Comparison of ENCODE assay signal across 9 cellular contexts in the genomic region with DNA sequence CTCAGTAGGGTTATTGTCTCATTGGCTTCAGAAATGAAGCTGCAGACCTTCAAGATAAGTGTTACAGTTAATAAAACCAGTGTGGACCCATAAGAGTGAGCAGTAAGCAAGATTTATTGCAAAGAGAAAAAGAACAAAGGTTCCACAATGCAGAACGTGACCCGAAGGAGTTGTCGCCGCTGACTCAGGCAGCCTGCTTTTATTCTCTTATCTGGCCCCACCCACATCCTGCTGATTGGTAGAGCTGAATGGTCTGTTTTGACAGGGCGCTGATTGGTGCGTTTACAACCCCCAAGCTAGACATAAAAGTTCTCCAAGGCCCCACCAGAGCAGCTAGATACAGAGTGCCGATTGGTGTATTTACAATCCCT. TPM values are rescaled to one million over a fixed set of nuclear protein-coding genes. Genes with fewer than 3 reads are reported as not detected.
DNase-seq lines count a peak whose midpoint lies in the region; ATAC-seq, FAIRE-seq and TF ChIP-seq lines count a peak whose summit lies in the region.
"Not testable (repeated sequence)": the region's sequence is repeated elsewhere in the genome, so short reads cannot be mapped to it uniquely, and the experiment has no call there.
"Had no signal": no experiment of that assay in that cellular context is flagged by ENCODE, and none has a peak within 500 bp of the region (broad histone marks: within the 10 kb centered on the region; RNA-seq: fewer than 3 reads in every experiment).

No MANE protein-coding gene starts in this region.

- not testable (repeated sequence) for FAIRE-seq in HepG2 (lab: Jason Lieb, UNC)

- in situ Hi-C loops in HepG2 (cut with HindIII; ENCODE audit: extremely low pct_ligation_motif_present, low pct_unique_long_range_greater_than_20kb), result not testable (repeated sequence)

- H3K79me2 ChIP-seq in HepG2 (ENCODE audit: insufficient read depth, low read length), result not testable (repeated sequence)

- not testable (repeated sequence) for H3K27ac ChIP-seq in HepG2 (ENCODE audit: extremely low read length, insufficient read depth, low read length)

- not testable (repeated sequence) for TF ChIP-seq CTCF in endothelial cell (IDR thresholded peaks at IDR 0.05; ENCODE audit: unreplicated experiment); HepG2 (CRISPR knock-in tag; IDR thresholded peaks at IDR 0.05); progenitor cell of endocrine pancreas (IDR thresholded peaks at IDR 0.05; ENCODE audit: unreplicated experiment)

- BruUV-seq in HepG2 (replicated peaks; lab: Mats Ljungman, UMichigan), result not testable (repeated sequence)

- H3K36me3 Mint-ChIP-seq in T-helper 1 cell treated with Interleukin-12 subunit alpha and Interleukin-12 subunit beta and Interleukin-4 antibody, amounts not matched to agents 30 μg/mL and 1 μg/mL, for 36 hours (ENCODE audit: low read depth); activated CD4-positive, alpha-beta T cell treated with anti-CD3 and anti-CD28 coated beads, Interleukin-2, amount 10 ng/mL, durations not matched to agents 7 days and 5 days (ENCODE audit: low read depth); activated naive CD8-positive, alpha-beta T cell treated with anti-CD3 and anti-CD28 coated beads for 36 hours; endothelial cell (ENCODE audit: low read depth, unreplicated experiment); progenitor cell of endocrine pancreas (ENCODE audit: insufficient read depth): not testable (repeated sequence)
- H3K36me3 Mint-ChIP-seq in activated T-helper 2 cell treated with anti-CD3 and anti-CD28 coated beads, Interferon-gamma antibody, Interleukin-2, Interleukin-4, amounts not matched to agents 10 μg/mL and 5 μg/mL and 100 μg/mL, durations not matched to agents 14 hours and 24 hours and 36 hours (ENCODE audit: low read depth), result peaks cover 19% of the 10 kb centered on the region

- not testable (repeated sequence) for H3K27me3 Mint-ChIP-seq in T-helper 1 cell treated with Interleukin-12 subunit alpha and Interleukin-12 subunit beta and Interleukin-4 antibody, amounts not matched to agents 30 μg/mL and 1 μg/mL, for 36 hours (ENCODE audit: low read depth); activated CD4-positive, alpha-beta T cell treated with anti-CD3 and anti-CD28 coated beads, Interleukin-2, amount 10 ng/mL, durations not matched to agents 7 days and 5 days; activated T-helper 2 cell treated with anti-CD3 and anti-CD28 coated beads, Interferon-gamma antibody, Interleukin-2, Interleukin-4, amounts not matched to agents 10 μg/mL and 5 μg/mL and 100 μg/mL, durations not matched to agents 14 hours and 24 hours and 36 hours (ENCODE audit: low read depth); activated naive CD8-positive, alpha-beta T cell treated with anti-CD3 and anti-CD28 coated beads for 36 hours; endothelial cell (ENCODE audit: unreplicated experiment)
- H3K27me3 Mint-ChIP-seq in progenitor cell of endocrine pancreas, result peaks cover 11% of the 10 kb centered on the region

- POLR2A ChIA-PET in activated CD4-positive, alpha-beta T cell treated with anti-CD3 and anti-CD28 coated beads, Interleukin-2, amount 10 ng/mL, durations not matched to agents 7 days and 5 days (lab: Charles Lee), result interaction anchor here (0.8 kb wide), 1 partner anchor 19 kb away, joined by 5 read pairs; no protein-coding TSS in a partner anchor
- POLR2A ChIA-PET in HepG2 (lab: Yijun Ruan, JAX), result not testable (repeated sequence)

- not testable (repeated sequence) for H3K9me3 ChIP-seq in HepG2 (ENCODE audit: low read length)

- H4K20me1 ChIP-seq in HepG2 (ENCODE audit: insufficient read depth, low read length), result not testable (repeated sequence)

- H3K36me3 ChIP-seq in HepG2 (replicated peaks in 1 of 2; ENCODE audit: control insufficient read depth in 1 of 2, insufficient read depth in 2 of 2, low read length in 2 of 2), result not testable (repeated sequence)

- TF ChIP-seq RAD21 in HepG2 (CRISPR knock-in tag; IDR thresholded peaks at IDR 0.05), result not testable (repeated sequence)

- H3K9ac ChIP-seq in HepG2 (ENCODE audit: insufficient read depth, low read depth, low read length), result not testable (repeated sequence)

- not testable (repeated sequence) for TF ChIP-seq EP300 in HepG2 (IDR thresholded peaks at IDR 0.05; ENCODE audit: low read depth in 2 of 2, low read length in 2 of 2); HepG2 (CRISPR knock-in tag; IDR thresholded peaks at IDR 0.05; ENCODE audit: borderline replicate concordance)

- intact Hi-C loops in activated T-helper 2 cell treated with anti-CD3 and anti-CD28 coated beads, Interferon-gamma antibody, Interleukin-2, Interleukin-4, amounts not matched to agents 10 μg/mL and 5 μg/mL and 100 μg/mL, durations not matched to agents 14 hours and 24 hours and 36 hours (cut with micrococcal nuclease); HepG2 (cut with micrococcal nuclease; ENCODE audit: unreplicated experiment): not testable (repeated sequence)

- H3K4me3 ChIP-seq in HepG2 (replicated peaks in 1 of 3; ENCODE audit: insufficient read depth in 1 of 3, low read depth in 2 of 3, low read length in 3 of 3), result not testable (repeated sequence)

- peaks cover 36% of the 10 kb centered on the region for H3K4me1 Mint-ChIP-seq in T-helper 1 cell treated with Interleukin-12 subunit alpha and Interleukin-12 subunit beta and Interleukin-4 antibody, amounts not matched to agents 30 μg/mL and 1 μg/mL, for 36 hours (ENCODE audit: low read depth)
- H3K4me1 Mint-ChIP-seq in activated CD4-positive, alpha-beta T cell treated with anti-CD3 and anti-CD28 coated beads, Interleukin-2, amount 10 ng/mL, durations not matched to agents 7 days and 5 days, result peaks cover 45% of the 10 kb centered on the region
- peaks cover 48% of the 10 kb centered on the region for H3K4me1 Mint-ChIP-seq in activated T-helper 2 cell treated with anti-CD3 and anti-CD28 coated beads, Interferon-gamma antibody, Interleukin-2, Interleukin-4, amounts not matched to agents 10 μg/mL and 5 μg/mL and 100 μg/mL, durations not matched to agents 14 hours and 24 hours and 36 hours (ENCODE audit: low read depth)
- peaks cover 33% of the 10 kb centered on the region for H3K4me1 Mint-ChIP-seq in activated naive CD8-positive, alpha-beta T cell treated with anti-CD3 and anti-CD28 coated beads for 36 hours
- H3K4me1 Mint-ChIP-seq in endothelial cell (ENCODE audit: unreplicated experiment); progenitor cell of endocrine pancreas (ENCODE audit: low read depth): not testable (repeated sequence)

- not testable (repeated sequence) for H2AFZ ChIP-seq in HepG2 (ENCODE audit: low read length)

- H3K4me2 ChIP-seq in HepG2 (ENCODE audit: low read depth, low read length), result not testable (repeated sequence)

- CTCF ChIA-PET in activated CD4-positive, alpha-beta T cell treated with anti-CD3 and anti-CD28 coated beads, Interleukin-2, amount 10 ng/mL, durations not matched to agents 7 days and 5 days (lab: Charles Lee), result interaction anchor here (0.6 to 2.2 kb wide), 4 partner anchors 10 to 1100 kb away, joined by 3 to 6 read pairs (median 4); no protein-coding TSS in a partner anchor
- CTCF ChIA-PET in HepG2 (lab: Yijun Ruan, JAX; ENCODE audit: low intra/inter-chr PET ratio, low total read pairs), result not testable (repeated sequence)

- H3K9me3 Mint-ChIP-seq in T-helper 1 cell treated with Interleukin-12 subunit alpha and Interleukin-12 subunit beta and Interleukin-4 antibody, amounts not matched to agents 30 μg/mL and 1 μg/mL, for 36 hours; activated T-helper 2 cell treated with anti-CD3 and anti-CD28 coated beads, Interferon-gamma antibody, Interleukin-2, Interleukin-4, amounts not matched to agents 10 μg/mL and 5 μg/mL and 100 μg/mL, durations not matched to agents 14 hours and 24 hours and 36 hours; activated naive CD8-positive, alpha-beta T cell treated with anti-CD3 and anti-CD28 coated beads for 36 hours; endothelial cell (ENCODE audit: unreplicated experiment); progenitor cell of endocrine pancreas (ENCODE audit: low read depth): not testable (repeated sequence)
- H3K9me3 Mint-ChIP-seq in activated CD4-positive, alpha-beta T cell treated with anti-CD3 and anti-CD28 coated beads, Interleukin-2, amount 10 ng/mL, durations not matched to agents 7 days and 5 days, result peaks cover 11% of the 10 kb centered on the region

- not testable (repeated sequence) for ATAC-seq in HepG2

- H3K4me1 ChIP-seq in HepG2 (ENCODE audit: insufficient read depth, low read length), result peaks cover 21% of the 10 kb centered on the region

- not testable (repeated sequence) for TF ChIP-seq POLR2A in HepG2 (IDR thresholded peaks at IDR 0.05; ENCODE audit: insufficient read depth in 1 of 2, low read depth in 2 of 2, low read length in 2 of 2)

- H3K27ac Mint-ChIP-seq in T-helper 1 cell treated with Interleukin-12 subunit alpha and Interleukin-12 subunit beta and Interleukin-4 antibody, amounts not matched to agents 30 μg/mL and 1 μg/mL, for 36 hours, result peak overlapping the region; percentile 26
- peak overlapping the region; percentile 61 for H3K27ac Mint-ChIP-seq in activated CD4-positive, alpha-beta T cell treated with anti-CD3 and anti-CD28 coated beads, Interleukin-2, amount 10 ng/mL, durations not matched to agents 7 days and 5 days
- peak overlapping the region; percentile 73 for H3K27ac Mint-ChIP-seq in activated T-helper 2 cell treated with anti-CD3 and anti-CD28 coated beads, Interferon-gamma antibody, Interleukin-2, Interleukin-4, amounts not matched to agents 10 μg/mL and 5 μg/mL and 100 μg/mL, durations not matched to agents 14 hours and 24 hours and 36 hours
- peak overlapping the region; percentile 45 for H3K27ac Mint-ChIP-seq in activated naive CD8-positive, alpha-beta T cell treated with anti-CD3 and anti-CD28 coated beads for 36 hours
- not testable (repeated sequence) for H3K27ac Mint-ChIP-seq in endothelial cell (ENCODE audit: unreplicated experiment)
- peak overlapping the region; percentile 79 for H3K27ac Mint-ChIP-seq in progenitor cell of endocrine pancreas

- not testable (repeated sequence) for DNase-seq in activated CD4-positive, alpha-beta T cell treated with anti-CD3 and anti-CD28 coated beads, Interleukin-2, amount 10 ng/mL, durations not matched to agents 7 days and 5 days; activated T-helper 2 cell treated with anti-CD3 and anti-CD28 coated beads, Interferon-gamma antibody, Interleukin-2, Interleukin-4, amounts not matched to agents 10 μg/mL and 5 μg/mL and 100 μg/mL, durations not matched to agents 14 hours and 24 hours and 36 hours (ENCODE audit: low spot score); activated naive CD8-positive, alpha-beta T cell treated with anti-CD3 and anti-CD28 coated beads for 36 hours; endothelial cell (ENCODE audit: low spot score); HepG2 (ENCODE audit: low spot score); progenitor cell of endocrine pancreas (ENCODE audit: low spot score, unreplicated experiment)

- 68% methylated on average over 6 of the region's 7 CpGs for WGBS in HepG2 (ENCODE audit: low lambda C conversion rate)

- H3K4me3 Mint-ChIP-seq in T-helper 1 cell treated with Interleukin-12 subunit alpha and Interleukin-12 subunit beta and Interleukin-4 antibody, amounts not matched to agents 30 μg/mL and 1 μg/mL, for 36 hours; activated CD4-positive, alpha-beta T cell treated with anti-CD3 and anti-CD28 coated beads, Interleukin-2, amount 10 ng/mL, durations not matched to agents 7 days and 5 days; activated naive CD8-positive, alpha-beta T cell treated with anti-CD3 and anti-CD28 coated beads for 36 hours; progenitor cell of endocrine pancreas (ENCODE audit: low read depth): not testable (repeated sequence)
- peak overlapping the region; percentile 26 for H3K4me3 Mint-ChIP-seq in activated T-helper 2 cell treated with anti-CD3 and anti-CD28 coated beads, Interferon-gamma antibody, Interleukin-2, Interleukin-4, amounts not matched to agents 10 μg/mL and 5 μg/mL and 100 μg/mL, durations not matched to agents 14 hours and 24 hours and 36 hours (ENCODE audit: low read depth)
- peak overlapping the region; percentile 37 for H3K4me3 Mint-ChIP-seq in endothelial cell (ENCODE audit: unreplicated experiment)

- peaks cover 0 to 12% of the 10 kb centered on the region in 2 experiments; a peak in 2 of 5 replicates for H3K27me3 ChIP-seq in HepG2 (ENCODE audit: control insufficient read depth in 1 of 2, insufficient read depth in 2 of 2, low read length in 2 of 2)

RNA-seq across cellular contexts. Expression of a gene that starts 33.9 kb away (rescaled TPM):
- 100 to 1,000 TPM; 111 to 126 TPM for total RNA-seq in activated CD4-positive, alpha-beta T cell treated with anti-CD3 and anti-CD28 coated beads, Interleukin-2, amount 10 ng/mL, durations not matched to agents 7 days and 5 days
- 1,053 and 1,062 TPM in 2 replicates for total RNA-seq in activated T-helper 2 cell treated with anti-CD3 and anti-CD28 coated beads, Interferon-gamma antibody, Interleukin-2, Interleukin-4, amounts not matched to agents 10 μg/mL and 5 μg/mL and 100 μg/mL, durations not matched to agents 14 hours and 24 hours and 36 hours
- total RNA-seq in activated naive CD8-positive, alpha-beta T cell treated with anti-CD3 and anti-CD28 coated beads for 36 hours, result 100 to 1,000 TPM; 432 to 438 TPM
- total RNA-seq in endothelial cell (ENCODE audit: unreplicated experiment) (not detected), HepG2 (2016; rRNA removed; fragmentation: Illumina TruSeq; extraction: Trizol) (0.07 and 0.09 TPM in 2 replicates), progenitor cell of endocrine pancreas (0.04 TPM in 1 of 2 replicates, not detected in the other)
- not detected in 2 replicates for total RNA-seq in HepG2 (2016; cell fraction: cytosol; rRNA removed; fragmentation: Illumina TruSeq; extraction: Trizol; ENCODE audit: low read depth)
- total RNA-seq in HepG2 (2016; cell fraction: insoluble cytoplasmic fraction; rRNA removed; fragmentation: Illumina TruSeq; extraction: Trizol), result 0.06 and 0.13 TPM in 2 replicates
- total RNA-seq in HepG2 (2016; cell fraction: membrane; rRNA removed; fragmentation: Illumina TruSeq; extraction: Trizol), result 0.19 and 0.21 TPM in 2 replicates
- total RNA-seq in HepG2 (2016; cell fraction: nucleus; rRNA removed; fragmentation: Illumina TruSeq; extraction: Trizol), result 0.09 TPM in 1 of 2 replicates, not detected in the other
- 0.07 TPM in 2 replicates for polyA plus RNA-seq in HepG2 (2011; rRNA removed)
- polyA plus RNA-seq in HepG2 (2011; cell fraction: cytosol; rRNA removed), result 0.04 and 0.24 TPM in 2 replicates
- 0.16 and 0.51 TPM in 2 replicates for polyA plus RNA-seq in HepG2 (2011; cell fraction: nucleus; rRNA removed)
- polyA plus RNA-seq in HepG2 (2012), result 0.04 and 0.11 TPM in 2 replicates
- not detected in 2 replicates for polyA plus RNA-seq in HepG2 (2016; cell fraction: cytosol; fragmentation: Illumina TruSeq; extraction: Trizol; ENCODE audit: low read depth)
- 0.09 and 0.10 TPM in 2 replicates for polyA plus RNA-seq in HepG2 (2016; cell fraction: insoluble cytoplasmic fraction; fragmentation: Illumina TruSeq; extraction: Trizol; ENCODE audit: low read depth)
- 0.03 and 0.05 TPM in 2 replicates for polyA plus RNA-seq in HepG2 (2016; cell fraction: membrane; fragmentation: Illumina TruSeq; extraction: Trizol; ENCODE audit: low read depth)
- polyA plus RNA-seq in HepG2 (2016; cell fraction: nucleus; fragmentation: Illumina TruSeq; extraction: Trizol; ENCODE audit: insufficient read depth, low read depth), result 0.11 and 0.30 TPM in 2 replicates
- polyA minus RNA-seq in HepG2 (2011; rRNA and poly(A)+ RNA removed; ENCODE audit: low replicate concordance), result 0.72 TPM in 1 of 2 replicates, not detected in the other
- polyA minus RNA-seq in HepG2 (2011; cell fraction: cytosol; rRNA and poly(A)+ RNA removed), result not detected in 2 replicates
- 0.12 and 0.13 TPM in 2 replicates for polyA minus RNA-seq in HepG2 (2011; cell fraction: nucleus; rRNA and poly(A)+ RNA removed)
- total RNA-seq: A172, G401 had no signal

Comparison
In these comparisons a context has a peak if more than half of its experiments do, and no peak if none do; other contexts are left out.
1. RNA of a gene that starts 33.9 kb away (total RNA-seq): 1,053 to 1,062 TPM in activated T-helper 2 cell treated with anti-CD3 and anti-CD28 coated beads, Interferon-gamma antibody, Interleukin-2, Interleukin-4, amounts not matched to agents 10 μg/mL and 5 μg/mL and 100 μg/mL, durations not matched to agents 14 hours and 24 hours and 36 hours, 432 to 438 TPM in activated naive CD8-positive, alpha-beta T cell treated with anti-CD3 and anti-CD28 coated beads for 36 hours and 111 to 126 TPM in activated CD4-positive, alpha-beta T cell treated with anti-CD3 and anti-CD28 coated beads, Interleukin-2, amount 10 ng/mL, durations not matched to agents 7 days and 5 days; not detected in endothelial cell (single experiment), 0.06 to 0.21 TPM in HepG2 and 0.04 TPM in progenitor cell of endocrine pancreas; every median in the first group is over 10 times any median in the second.